In genomic region chr2:47046271-47046670, GRCh38 we compare ENCODE assay signal across 17 cellular contexts.
A peak's percentile ranks its signal among the peaks of the same experiment; 100 is the strongest.
DNase-seq lines count a peak whose midpoint lies in the region; ATAC-seq and TF ChIP-seq lines count a peak whose summit lies in the region.
"Had no signal": no experiment of that assay in that cellular context is flagged by ENCODE, and none has a peak within 500 bp of the region (broad histone marks: within the 10 kb centered on the region; RNA-seq: fewer than 3 reads in every experiment).

No MANE protein-coding gene starts in this region.

- H3K14ac ChIP-seq in neuronal stem cell (ENCODE audit: low read length), result no peak overlapping the region

- H3K23ac ChIP-seq in neuronal stem cell (ENCODE audit: low read depth, low read length, poor library complexity), result no peak overlapping the region

- peak overlapping the region; percentile 2 for H2BK15ac ChIP-seq in neuronal stem cell (ENCODE audit: low read length)

- DNase-seq in COR-L47 (lab: John Stamatoyannopoulos, UW), result peak; percentile 86
- peak; percentile 55 for DNase-seq in NCI-H146 treated with DMSO at 0.1 percent for 48 hours (lab: John Stamatoyannopoulos, UW; ENCODE audit: unreplicated experiment)
- DNase-seq in dorsolateral prefrontal cortex, result peak; percentile 27 to 96 (median 90)
- no peak for DNase-seq in neuronal stem cell (ENCODE audit: low spot score)
- DNase-seq in NCI-H1436 treated with DMSO at 0.1 percent for 48 hours (lab: John Stamatoyannopoulos, UW), result no peak
- no peak for DNase-seq in colonic mucosa
- DNase-seq: activated CD4-positive, CD25-positive, alpha-beta regulatory T cell treated with anti-CD3 and anti-CD28 coated beads, Interleukin-2, amount 50 U/mL, for 72 hours; activated CD8-positive, alpha-beta memory T cell treated with anti-CD3 and anti-CD28 coated beads, Interleukin-2, amount 50 U/mL, for 4 hours; activated naive CD4-positive, alpha-beta T cell treated with Interleukin-2 at 50 U/mL for 16 hours; brain microvascular endothelial cell; effector CD8-positive, alpha-beta T cell; GDM1; NCI-H1436; pancreas; T-helper 2 cell had no signal

- H3K36me3 ChIP-seq in neuronal stem cell (replicated peaks in 1 of 2; ENCODE audit: control insufficient read depth in 2 of 2, insufficient read depth in 2 of 2, low read length in 2 of 2) (peaks cover 4 to 9% of the 10 kb centered on the region in 2 donors), colonic mucosa (no peaks in the 10 kb centered on the region)

- TF ChIP-seq CTCF in dorsolateral prefrontal cortex (IDR thresholded peaks at IDR 0.05 in 54 of 56, conservative IDR thresholded peaks at IDR 0.05 in 2 of 56; ENCODE audit: low read depth in 1 of 56, partially characterized antibody in 56 of 56) (peak in 17 of 56 donors; percentile 5 to 50 (median 19)), colonic mucosa (IDR thresholded peaks at IDR 0.05) (no peak)

- H4K8ac ChIP-seq in neuronal stem cell (ENCODE audit: low read depth, low read length), result no peak overlapping the region

- no peak overlapping the region for H2BK120ac ChIP-seq in neuronal stem cell (ENCODE audit: low read depth, low read length)

- H3K9me3 ChIP-seq in neuronal stem cell (replicated peaks in 1 of 2; ENCODE audit: control insufficient read depth in 2 of 2, insufficient read depth in 1 of 2, low read depth in 1 of 2, low read length in 2 of 2) (no peaks in the 10 kb centered on the region), colonic mucosa (no peaks in the 10 kb centered on the region)
- H3K9me3 ChIP-seq: pancreas had no signal

- H3K4me1 ChIP-seq in neuronal stem cell (ENCODE audit: control insufficient read depth in 2 of 2, insufficient read depth in 1 of 2, low read depth in 1 of 2, low read length in 2 of 2), result peaks cover 15 to 22% of the 10 kb centered on the region in 2 donors
- H3K4me1 ChIP-seq in colonic mucosa, result peaks cover 7% of the 10 kb centered on the region

- H2AFZ ChIP-seq in neuronal stem cell (ENCODE audit: low read length), result no peak overlapping the region

- peak overlapping the region; percentile 87 for H3K18ac ChIP-seq in neuronal stem cell (ENCODE audit: low read length)

- H3K27ac ChIP-seq in dorsolateral prefrontal cortex, result peak overlapping the region; percentile 20 to 98 (median 89)
- no peak overlapping the region for H3K27ac ChIP-seq in neuronal stem cell (replicated peaks; ENCODE audit: low read length)
- no peak overlapping the region for H3K27ac ChIP-seq in colonic mucosa
- H3K27ac ChIP-seq: brain microvascular endothelial cell, pancreas had no signal

- ATAC-seq in GM21737 (IDR thresholded peaks at IDR 0.05; ENCODE audit: unreplicated experiment) (no peak), HG02973 (IDR thresholded peaks at IDR 0.05; ENCODE audit: unreplicated experiment) (no peak)
- ATAC-seq: pancreas had no signal

- no peak overlapping the region for H3K4me2 ChIP-seq in neuronal stem cell (ENCODE audit: insufficient read depth, low read length, poor library complexity, severe bottlenecking)

- H2BK12ac ChIP-seq in neuronal stem cell (ENCODE audit: low read length), result no peak overlapping the region

- no peak overlapping the region for H3K4ac ChIP-seq in neuronal stem cell (ENCODE audit: low read length)

- peak overlapping the region; percentile 20 for H2AK5ac ChIP-seq in neuronal stem cell (ENCODE audit: low read depth, low read length)

- WGBS in neuronal stem cell (ENCODE audit: extremely low coverage in 2 of 2, insufficient read length in 2 of 2, insufficient replicate concordance in 1 of 2), 2 donors, result no CpG with 5 or more reads among the region's 5 CpGs

- H3K4me3 ChIP-seq in dorsolateral prefrontal cortex, result peak overlapping the region in 3 of 59 donors; percentile 3 to 16 (median 6)
- no peak overlapping the region for H3K4me3 ChIP-seq in neuronal stem cell (ENCODE audit: low read length in 2 of 2)
- no peak overlapping the region for H3K4me3 ChIP-seq in colonic mucosa
- H3K4me3 ChIP-seq: pancreas had no signal

- H4K91ac ChIP-seq in neuronal stem cell (ENCODE audit: low read depth, low read length, poor library complexity), result no peak overlapping the region

- intact Hi-C loops in dorsolateral prefrontal cortex (cut with DNase I), result loop anchor here in 1 of 2 donors (10.0 kb wide), 1 partner anchor 219 kb away; no protein-coding TSS in a partner anchor
- intact Hi-C loops in colonic mucosa (cut with DNase I), result no loop called here

- no peaks in the 10 kb centered on the region for H3K79me1 ChIP-seq in neuronal stem cell (ENCODE audit: low read depth, low read length)

- H2BK5ac ChIP-seq in neuronal stem cell (ENCODE audit: low read length), result peak overlapping the region; percentile 93

- no peaks in the 10 kb centered on the region for H3K27me3 ChIP-seq in dorsolateral prefrontal cortex
- no peaks in the 10 kb centered on the region for H3K27me3 ChIP-seq in neuronal stem cell (ENCODE audit: control insufficient read depth in 3 of 3, insufficient read depth in 3 of 3, low read depth in 1 of 3, low read length in 3 of 3)
- H3K27me3 ChIP-seq in colonic mucosa, result no peaks in the 10 kb centered on the region
- H3K27me3 ChIP-seq: brain microvascular endothelial cell, pancreas had no signal

- H3K9ac ChIP-seq in neuronal stem cell (ENCODE audit: low read depth, low read length, poor library complexity) (peak overlapping the region; percentile 10), colonic mucosa (ENCODE audit: low read depth in 2 of 2, low read length in 2 of 2) (no peak overlapping the region)

Comparison
In these comparisons a context has a peak if more than half of its experiments do, and no peak if none do; other contexts are left out.
1. DNase-seq: peak in COR-L47 (single experiment), NCI-H146 treated with DMSO at 0.1 percent for 48 hours (single experiment) and dorsolateral prefrontal cortex (10 of 10); none in neuronal stem cell (single experiment), NCI-H1436 treated with DMSO at 0.1 percent for 48 hours (single experiment) and colonic mucosa (single experiment).
2. H3K27ac ChIP-seq: peak in dorsolateral prefrontal cortex (59 of 59); none in neuronal stem cell (single experiment) and colonic mucosa (single experiment).